In the genomic region with DNA sequence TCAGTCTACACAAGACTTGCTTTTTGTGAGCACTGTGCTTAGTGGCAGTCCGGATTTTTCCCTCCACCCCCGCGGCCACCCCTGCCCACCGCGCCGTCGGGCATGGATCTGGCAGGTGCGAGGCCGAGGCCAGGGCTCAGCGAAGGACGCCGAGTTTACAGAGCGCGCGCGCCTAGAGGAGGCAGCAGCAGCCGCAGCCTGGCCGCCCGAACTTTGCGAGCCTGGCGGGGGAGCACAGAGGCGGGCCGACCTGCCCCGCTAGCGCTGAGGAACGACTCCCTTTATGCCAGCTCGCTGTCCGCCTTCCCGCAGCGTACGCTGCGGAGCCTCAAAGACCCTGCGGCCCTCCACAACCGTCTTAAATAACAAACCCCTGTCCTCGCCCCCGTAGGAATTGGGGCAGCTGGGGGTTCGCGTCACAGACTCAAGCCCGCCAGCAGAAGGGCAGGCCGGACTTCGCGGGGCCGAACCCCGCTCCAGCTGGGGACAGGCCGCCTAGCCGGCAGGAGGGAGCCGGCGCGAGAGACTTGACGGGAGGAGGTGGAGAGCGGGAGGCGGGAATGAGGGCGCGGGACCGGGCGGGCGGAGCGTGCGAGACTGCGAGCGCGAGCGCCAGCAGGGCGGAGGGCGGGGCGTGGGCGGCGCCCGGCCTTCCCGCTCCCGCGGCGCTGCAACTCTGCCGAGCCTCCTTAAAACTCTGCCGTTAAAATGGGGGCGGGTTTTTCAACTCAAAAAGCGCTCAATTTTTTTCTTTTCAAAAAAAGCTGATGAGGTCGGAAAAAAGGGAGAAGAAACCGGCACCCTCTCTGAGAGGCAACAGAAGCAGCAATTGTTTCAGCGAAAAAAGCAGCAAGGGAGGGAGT, we compare ENCODE assay signal across 8 cellular contexts. TPM values are rescaled to one million over a fixed set of nuclear protein-coding genes. Genes with fewer than 3 reads are reported as not detected.
DNase-seq lines count a peak whose midpoint lies in the region; TF ChIP-seq lines count a peak whose summit lies in the region.

No MANE protein-coding gene starts in this region.

- intact Hi-C loops in head of caudate nucleus (cut with DNase I) (loop anchor here (1.0 kb wide), 1 partner anchor 8 kb away; the partner anchor contains the start of gene FAF1), ovary (cut with DNase I) (no loop called here), tibial artery (cut with DNase I; ENCODE audit: low total_unique reads) (loop anchor here (10.0 kb wide), 1 partner anchor 1087 kb away; the partner anchor contains the start of genes BTF3L4 and TXNDC12)

- H3K27ac Mint-ChIP-seq in activated naive CD8-positive, alpha-beta T cell, result peak overlapping the region; percentile 68

- H3K4me3 ChIP-seq in HFF-Myc (replicated peaks; ENCODE audit: low read depth, low read length) (peak overlapping the region; percentile 67), NB4 (ENCODE audit: low read depth, low read length) (peak overlapping the region; percentile 81), SK-N-SH (ENCODE audit: low read depth in 2 of 2, low read length in 1 of 2) (peak overlapping the region; percentile 96), ovary (peak overlapping the region; percentile 77), tibial artery (peak overlapping the region; percentile 96 to 98)

- H3K79me2 ChIP-seq in SK-N-SH (ENCODE audit: insufficient read depth), result peaks cover 46% of the 10 kb centered on the region

- TF ChIP-seq RAD21 in SK-N-SH (IDR thresholded peaks at IDR 0.05; ENCODE audit: low read length), result peak; percentile 35

- H3K4me1 ChIP-seq in SK-N-SH (ENCODE audit: control insufficient read depth in 1 of 2, insufficient read depth in 2 of 2, low read depth in 1 of 2, low read length in 1 of 2) (peaks cover 0 to 4% of the 10 kb centered on the region in 2 experiments; a peak in 1 of 4 replicates), ovary (ENCODE audit: insufficient read depth) (no peaks in the 10 kb centered on the region), tibial artery (peaks cover 0 to 13% (median 0%) of the 10 kb centered on the region in 4 donors)

- no peaks in the 10 kb centered on the region for H3K9me3 Mint-ChIP-seq in activated naive CD8-positive, alpha-beta T cell (ENCODE audit: low read depth)

- H3F3A ChIP-seq in SK-N-SH (replicated peaks; ENCODE audit: insufficient read depth), result peaks cover 23% of the 10 kb centered on the region

- H3K4me1 Mint-ChIP-seq in activated naive CD8-positive, alpha-beta T cell (ENCODE audit: low read depth), result peaks cover 27% of the 10 kb centered on the region

- H4K20me1 ChIP-seq in SK-N-SH (ENCODE audit: insufficient read depth), result no peaks in the 10 kb centered on the region

- 1% methylated on average over 61 of the region's 80 CpGs for WGBS in SK-N-SH (ENCODE audit: low lambda C conversion rate)
- WGBS in ovary, 3 donors, result 0 to 1% (median 1%) methylated on average over 76 to 80 of the region's 80 CpGs

- peak overlapping the region; percentile 96 for H3K4me2 ChIP-seq in SK-N-SH

- TF ChIP-seq CTCF in HFF-Myc (IDR thresholded peaks at IDR 0.05; ENCODE audit: low read depth, low read length, missing control alignments), result peak; percentile 21
- TF ChIP-seq CTCF in NB4 (IDR thresholded peaks at IDR 0.05; ENCODE audit: low read depth, low read length), result peak; percentile 4
- peak; percentile 45; the same call in 1 of the 2 replicates for TF ChIP-seq CTCF in SK-N-SH (IDR thresholded peaks at IDR 0.05)
- TF ChIP-seq CTCF in ovary (IDR thresholded peaks at IDR 0.05), result peak in 2 of 3 donors; percentile 53 to 54
- TF ChIP-seq CTCF in tibial artery (IDR thresholded peaks at IDR 0.05), result peak; percentile 49 to 62

- H3K4me3 Mint-ChIP-seq in activated naive CD8-positive, alpha-beta T cell, result peak overlapping the region; percentile 96

- TF ChIP-seq POLR2A in NB4 (IDR thresholded peaks at IDR 0.05; ENCODE audit: extremely low read depth, insufficient read length) (peak; percentile 64), ovary (IDR thresholded peaks at IDR 0.05) (peak; percentile 79)

- H3K9me3 ChIP-seq in SK-N-SH (no peaks in the 10 kb centered on the region), ovary (no peaks in the 10 kb centered on the region), tibial artery (no peaks in the 10 kb centered on the region)

- H2AFZ ChIP-seq in SK-N-SH (ENCODE audit: low read depth), result peak overlapping the region; percentile 92

- H3K27me3 ChIP-seq in SK-N-SH (ENCODE audit: insufficient read depth), result no peaks in the 10 kb centered on the region
- H3K27me3 ChIP-seq in ovary, result no peaks in the 10 kb centered on the region
- H3K27me3 ChIP-seq in tibial artery, result no peaks in the 10 kb centered on the region

- DNase-seq in GM03348 (ENCODE audit: low spot score), result peak; percentile 97
- DNase-seq in HFF-Myc (ENCODE audit: extremely low read depth, low read depth), result no peak
- DNase-seq in NB4 (ENCODE audit: low read depth), result peak; percentile 96
- peak; percentile 96 for DNase-seq in SK-N-SH
- peak; percentile 62 to 96 (median 90) for DNase-seq in head of caudate nucleus
- peak; percentile 89 to 94 (median 91) for DNase-seq in ovary
- DNase-seq in tibial artery, result peak; percentile 90 to 97

- peak overlapping the region; percentile 95 for H3K27ac ChIP-seq in SK-N-SH (ENCODE audit: low read depth in 2 of 2, low read length in 1 of 2)
- H3K27ac ChIP-seq in ovary, result peak overlapping the region; percentile 98 to 99
- H3K27ac ChIP-seq in tibial artery, result peak overlapping the region; percentile 99 to 100

- TF ChIP-seq EP300 in SK-N-SH (IDR thresholded peaks at IDR 0.05; ENCODE audit: borderline replicate concordance in 1 of 2, low read depth in 1 of 2, low read length in 1 of 2), result peak in 1 of 2 experiments; percentile 31; a peak in 1 of 4 replicates
- TF ChIP-seq EP300 in ovary (IDR thresholded peaks at IDR 0.05), result no peak

- H3K36me3 ChIP-seq in SK-N-SH (replicated peaks in 1 of 2; ENCODE audit: control insufficient read depth in 1 of 2, insufficient read depth in 2 of 2, low read length in 1 of 2) (no peaks in the 10 kb centered on the region), ovary (no peaks in the 10 kb centered on the region), tibial artery (no peaks in the 10 kb centered on the region)

- peak overlapping the region; percentile 86 for H3K9ac ChIP-seq in SK-N-SH

- no peaks in the 10 kb centered on the region for H3K36me3 Mint-ChIP-seq in activated naive CD8-positive, alpha-beta T cell

- POLR2A ChIA-PET in SK-N-SH (lab: Yijun Ruan, JAX), result interaction anchor here (0.6 to 2.6 kb wide), 4 partner anchors 8 to 191 kb away, joined by 4 to 18 read pairs (median 6); partner anchors contain the start of gene FAF1

- CTCF ChIA-PET in SK-N-SH (lab: Yijun Ruan, JAX), result interaction anchor here (0.5 to 3.7 kb wide), 11 partner anchors 8 to 482 kb away, joined by 3 to 23 read pairs (median 5); partner anchors contain the start of gene FAF1

- H3K9me2 ChIP-seq in SK-N-SH, result no peaks in the 10 kb centered on the region

- H3K27me3 Mint-ChIP-seq in activated naive CD8-positive, alpha-beta T cell, result peaks cover 4% of the 10 kb centered on the region

TF ChIP-seq in SK-N-SH, 30 proteins besides CTCF, POLR2A, EP300 and RAD21 (continues in another document):
- TF ChIP-seq SIN3A (IDR thresholded peaks at IDR 0.05; ENCODE audit: borderline replicate concordance, low read depth, low read length) (peak; percentile 81; the same call in 1 of the 2 replicates), TCF12 (IDR thresholded peaks at IDR 0.05) (peak; percentile 23), POLR2AphosphoS5 (IDR thresholded peaks at IDR 0.05; ENCODE audit: low read depth, low read length) (peak; percentile 78), NRF1 (IDR thresholded peaks at IDR 0.05; ENCODE audit: low read depth, low read length) (0 out of 2 replicates have a peak, but pooled peaks have one; percentile 10), MEF2A (IDR thresholded peaks at IDR 0.05; ENCODE audit: borderline replicate concordance, low read depth) (no peak), JUND (IDR thresholded peaks at IDR 0.05) (no peak), YY1 (IDR thresholded peaks at IDR 0.05; ENCODE audit: low read depth) (peak; percentile 40; the same call in 1 of the 2 replicates), MXI1 (IDR thresholded peaks at IDR 0.05; ENCODE audit: low read depth, low read length) (peak; percentile 88), TAF1 (IDR thresholded peaks at IDR 0.05; ENCODE audit: borderline replicate concordance, low read depth, low read length) (peak; percentile 59), FOXM1 (IDR thresholded peaks at IDR 0.05; ENCODE audit: low read depth) (peak; percentile 95)
- TF ChIP-seq, protein P1, sequence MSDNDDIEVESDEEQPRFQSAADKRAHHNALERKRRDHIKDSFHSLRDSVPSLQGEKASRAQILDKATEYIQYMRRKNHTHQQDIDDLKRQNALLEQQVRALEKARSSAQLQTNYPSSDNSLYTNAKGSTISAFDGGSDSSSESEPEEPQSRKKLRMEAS (IDR thresholded peaks at IDR 0.05; ENCODE audit: low read depth), result peak; percentile 89
- TF ChIP-seq, protein P2, sequence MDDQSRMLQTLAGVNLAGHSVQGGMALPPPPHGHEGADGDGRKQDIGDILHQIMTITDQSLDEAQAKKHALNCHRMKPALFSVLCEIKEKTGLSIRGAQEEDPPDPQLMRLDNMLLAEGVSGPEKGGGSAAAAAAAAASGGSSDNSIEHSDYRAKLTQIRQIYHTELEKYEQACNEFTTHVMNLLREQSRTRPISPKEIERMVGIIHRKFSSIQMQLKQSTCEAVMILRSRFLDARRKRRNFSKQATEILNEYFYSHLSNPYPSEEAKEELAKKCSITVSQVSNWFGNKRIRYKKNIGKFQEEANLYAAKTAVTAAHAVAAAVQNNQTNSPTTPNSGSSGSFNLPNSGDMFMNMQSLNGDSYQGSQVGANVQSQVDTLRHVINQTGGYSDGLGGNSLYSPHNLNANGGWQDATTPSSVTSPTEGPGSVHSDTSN (IDR thresholded peaks at IDR 0.05), result 0 out of 2 replicates have a peak, but pooled peaks have one; percentile 4
- TF ChIP-seq, protein P3, sequence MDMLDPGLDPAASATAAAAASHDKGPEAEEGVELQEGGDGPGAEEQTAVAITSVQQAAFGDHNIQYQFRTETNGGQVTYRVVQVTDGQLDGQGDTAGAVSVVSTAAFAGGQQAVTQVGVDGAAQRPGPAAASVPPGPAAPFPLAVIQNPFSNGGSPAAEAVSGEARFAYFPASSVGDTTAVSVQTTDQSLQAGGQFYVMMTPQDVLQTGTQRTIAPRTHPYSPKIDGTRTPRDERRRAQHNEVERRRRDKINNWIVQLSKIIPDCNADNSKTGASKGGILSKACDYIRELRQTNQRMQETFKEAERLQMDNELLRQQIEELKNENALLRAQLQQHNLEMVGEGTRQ (IDR thresholded peaks at IDR 0.05; ENCODE audit: borderline replicate concordance, low read depth, low read length), result no peak

RNA-seq across cellular contexts. Expression of gene CDKN2C, which starts 1.8 kb away (rescaled TPM):
- polyA plus RNA-seq in SK-N-SH (2012; rRNA removed) (27.0 and 29.4 TPM in 2 replicates), ovary (10 to 100 TPM; 46.7 to 65.6 TPM)
- polyA plus RNA-seq in SK-N-SH (2012; cell fraction: cytosol; rRNA removed), result 32.5 and 34.1 TPM in 2 replicates
- polyA plus RNA-seq in SK-N-SH (2012; cell fraction: nucleus; rRNA removed), result 14.5 and 18.9 TPM in 2 replicates
- 10 to 100 TPM; 17.4 to 49.2 (median 32.7) TPM for total RNA-seq in ovary

RNA-seq across cellular contexts. Expression of gene FAF1, which starts 8.2 kb away (rescaled TPM):
- polyA plus RNA-seq in SK-N-SH (2012; rRNA removed) (8.7 and 9.7 TPM in 2 replicates), ovary (10 to 100 TPM; 32.8 to 67.6 TPM)
- 16.1 and 20.5 TPM in 2 replicates for polyA plus RNA-seq in SK-N-SH (2012; cell fraction: cytosol; rRNA removed)
- 5.2 and 8.0 TPM in 2 replicates for polyA plus RNA-seq in SK-N-SH (2012; cell fraction: nucleus; rRNA removed)
- 10 to 100 TPM; 23.1 to 76.0 (median 57.1) TPM for total RNA-seq in ovary

Comparison
In these comparisons a context has a peak if more than half of its experiments do, and no peak if none do; other contexts are left out.
1. CTCF ChIP-seq: peak in every context shown above with its lines; median percentile 56 in tibial artery; 54 in ovary; 45 in SK-N-SH; 21 in HFF-Myc; 4 in NB4.
2. intact Hi-C loops: an anchor here in head of caudate nucleus (1.0 kb wide) and tibial artery (10.0 kb wide); none called in ovary.